9 cellular contexts compared by ENCODE assay signal in genomic region chr7:102364394-102364886, GRCh38. TPM values are rescaled to one million over a fixed set of nuclear protein-coding genes. Genes with fewer than 3 reads are reported as not detected.
DNase-seq lines count a peak whose midpoint lies in the region; ATAC-seq, FAIRE-seq and TF ChIP-seq lines count a peak whose summit lies in the region.
"Not testable (repeated sequence)": the region's sequence is repeated elsewhere in the genome, so short reads cannot be mapped to it uniquely, and the experiment has no call there.
"Had no signal": no experiment of that assay in that cellular context is flagged by ENCODE, and none has a peak within 500 bp of the region (broad histone marks: within the 10 kb centered on the region; RNA-seq: fewer than 3 reads in every experiment).

No MANE protein-coding gene starts in this region.

- not testable (repeated sequence) for H3K4me3 ChIP-seq in KMS-11 (IDR thresholded peaks at IDR 0.05; ENCODE audit: insufficient read depth, low read depth, low read length)
- H3K4me3 ChIP-seq in GM12878 (peak overlapping the region; percentile 79), fibroblast of mammary gland (ENCODE audit: control insufficient read depth, low read depth, low read length) (peak overlapping the region; percentile 56), lower lobe of right lung (peak overlapping the region; percentile 74), rectal smooth muscle tissue (ENCODE audit: low read length) (peak overlapping the region; percentile 72), thymus (ENCODE audit: low read length) (peak overlapping the region; percentile 63)

- H3K79me2 ChIP-seq in KMS-11 (ENCODE audit: insufficient read depth, low read depth) (peaks cover 27% of the 10 kb centered on the region), GM12878 (ENCODE audit: control insufficient read depth, insufficient read depth, low read length) (peaks cover 14% of the 10 kb centered on the region)

- H3K4me3 Mint-ChIP-seq in CD4-positive, alpha-beta T cell = peak overlapping the region; percentile 89
- peak overlapping the region; percentile 86 for H3K4me3 Mint-ChIP-seq in activated B cell treated with CpG ODN at 0.5 μM for 24 hours

- BruUV-seq in GM12878 (replicated peaks; lab: Mats Ljungman, UMichigan) = not testable (repeated sequence)

- WGBS in GM12878 (ENCODE audit: insufficient coverage, insufficient replicate concordance, low lambda C conversion rate, missing lambda C conversion rate) = 3% methylated on average over 14 of the region's 20 CpGs
- 1% methylated on average over 19 of the region's 20 CpGs for WGBS in thymus

- not testable (repeated sequence) for H3K9me3 Mint-ChIP-seq in CD4-positive, alpha-beta T cell; activated B cell treated with CpG ODN at 0.5 μM for 24 hours

- RAD21 ChIA-PET in GM12878 (lab: Charles Lee; ENCODE audit: unreplicated experiment) = interaction anchor here (1.3 kb wide), 1 partner anchor 77 kb away, joined by 14 read pairs; the partner anchor contains the start of gene SH2B2

- H3K36me3 ChIP-seq in KMS-11 (ENCODE audit: insufficient read depth); GM12878 (ENCODE audit: control insufficient read depth in 2 of 2, insufficient read depth in 2 of 2, low read length in 1 of 2); lower lobe of right lung; rectal smooth muscle tissue (ENCODE audit: control insufficient read depth, insufficient read depth, low read length); thymus (ENCODE audit: control insufficient read depth, insufficient read depth): not testable (repeated sequence)

- peaks cover 28% of the 10 kb centered on the region for H3K36me3 Mint-ChIP-seq in CD4-positive, alpha-beta T cell (ENCODE audit: low read depth)
- H3K36me3 Mint-ChIP-seq in activated B cell treated with CpG ODN at 0.5 μM for 24 hours (ENCODE audit: low read depth) = peaks cover 17% of the 10 kb centered on the region

- H3K27me3 Mint-ChIP-seq in CD4-positive, alpha-beta T cell; activated B cell treated with CpG ODN at 0.5 μM for 24 hours: not testable (repeated sequence)

- not testable (repeated sequence) for TF ChIP-seq RAD21 in GM12878 (IDR thresholded peaks at IDR 0.05; ENCODE audit: insufficient read depth, low read depth, low read length)

- peak overlapping the region; percentile 36 for H3K4me2 ChIP-seq in KMS-11
- H3K4me2 ChIP-seq in GM12878 (ENCODE audit: control insufficient read depth, insufficient read depth) = 0 out of 2 replicates have a peak overlapping the region, but pooled peaks have one; percentile 17

- H3K27ac Mint-ChIP-seq in CD4-positive, alpha-beta T cell = peak overlapping the region; percentile 90
- peak overlapping the region; percentile 63 for H3K27ac Mint-ChIP-seq in activated B cell treated with CpG ODN at 0.5 μM for 24 hours

- FAIRE-seq in GM12878 (lab: Jason Lieb, UNC) = not testable (repeated sequence)

- TF ChIP-seq EP300 in GM12878 (IDR thresholded peaks at IDR 0.05; ENCODE audit: borderline replicate concordance in 1 of 2, control insufficient read depth in 1 of 2, low read depth in 2 of 2, low read length in 2 of 2) = not testable (repeated sequence)

- ATAC-seq in CD4-positive, alpha-beta T cell (ENCODE audit: poor library complexity); activated B cell treated with CpG ODN at 0.5 μM for 24 hours (ENCODE audit: low read depth); lower lobe of right lung: not testable (repeated sequence)
- ATAC-seq in GM12878 = peak; percentile 9; the same call in 2 of the 3 replicates

- H3K9ac ChIP-seq in KMS-11 (peak overlapping the region; percentile 73; the same call in 1 of the 2 replicates), GM12878 (ENCODE audit: control insufficient read depth, insufficient read depth, low read length) (peak overlapping the region; percentile 66)
- H3K9ac ChIP-seq in rectal smooth muscle tissue (ENCODE audit: low read length) = not testable (repeated sequence)

- not testable (repeated sequence) for H3K27me3 ChIP-seq in CD4-positive, alpha-beta T cell (ENCODE audit: control insufficient read depth, insufficient read depth, low read length); KMS-11 (ENCODE audit: insufficient read depth, low read depth); GM12878 (replicated peaks in 1 of 2; ENCODE audit: control insufficient read depth in 2 of 2, insufficient read depth in 2 of 2, low read length in 1 of 2); lower lobe of right lung (ENCODE audit: low read depth); rectal smooth muscle tissue (ENCODE audit: control insufficient read depth, insufficient read depth, low read length); thymus (ENCODE audit: control insufficient read depth, insufficient read depth)

- intact Hi-C loops in CD4-positive, alpha-beta T cell (cut with DNase I, micrococcal nuclease) = loop anchor here in 1 of 2 experiments (5.0 kb wide), 1 partner anchor 77 kb away; the partner anchor contains the start of gene SH2B2
- intact Hi-C loops in activated B cell treated with CpG ODN at 0.5 μM for 24 hours (cut with micrococcal nuclease) = loop anchor here (5.0 kb wide), 3 partner anchors 33 to 1147 kb away; partner anchors contain the start of genes PLOD3, PRKRIP1 and ZNHIT1
- intact Hi-C loops in GM12878 (cut with micrococcal nuclease; ENCODE audit: unreplicated experiment); lower lobe of right lung (cut with DNase I): not testable (repeated sequence)

- in situ Hi-C loops in GM12878 (cut with MboI) = not testable (repeated sequence)

- H4K20me1 ChIP-seq in KMS-11 (ENCODE audit: insufficient read depth); GM12878 (ENCODE audit: control insufficient read depth, insufficient read depth): not testable (repeated sequence)

- SMC1A ChIA-PET in GM12878 (lab: Charles Lee; ENCODE audit: uncharacterized antibody, unreplicated experiment) = not testable (repeated sequence)

- POLR2A ChIA-PET in CD4-positive, alpha-beta T cell (lab: Charles Lee) = interaction anchor here (2.1 kb wide), 1 partner anchor 32 kb away, joined by 12 read pairs; the partner anchor contains the start of gene PRKRIP1
- POLR2A ChIA-PET in activated B cell treated with CpG ODN at 0.5 μM for 24 hours (lab: Charles Lee) = interaction anchor here (1.3 to 2.5 kb wide), 2 partner anchors 57 to 77 kb away, joined by 6 to 18 read pairs; partner anchors contain the start of gene SH2B2
- POLR2A ChIA-PET in GM12878 (lab: Charles Lee) = not testable (repeated sequence)

- not testable (repeated sequence) for TF ChIP-seq CTCF in CD4-positive, alpha-beta T cell (IDR thresholded peaks at IDR 0.05); KMS-11 (conservative IDR thresholded peaks at IDR 0.05; ENCODE audit: low read depth, low read length); activated B cell treated with CpG ODN at 0.5 μM for 24 hours (IDR thresholded peaks at IDR 0.05); GM12878 (IDR thresholded peaks at IDR 0.05 in 2 of 3, conservative IDR thresholded peaks at IDR 0.05 in 1 of 3; ENCODE audit: control insufficient read depth in 2 of 3, extremely low read depth in 1 of 3, insufficient read depth in 1 of 3, low read depth in 3 of 3, low read length in 3 of 3); fibroblast of mammary gland (conservative IDR thresholded peaks at IDR 0.05; ENCODE audit: control insufficient read depth, insufficient read depth, low read depth, low read length); lower lobe of right lung (IDR thresholded peaks at IDR 0.05)

- peaks cover 12% of the 10 kb centered on the region for H3K4me1 ChIP-seq in KMS-11 (ENCODE audit: low read depth, poor library complexity, severe bottlenecking)
- not testable (repeated sequence) for H3K4me1 ChIP-seq in GM12878 (ENCODE audit: control insufficient read depth, insufficient read depth, low read length); lower lobe of right lung; rectal smooth muscle tissue (ENCODE audit: control insufficient read depth, insufficient read depth, low read length); thymus (ENCODE audit: control insufficient read depth, insufficient read depth, low read length)

- peak overlapping the region; percentile 64 for H3K27ac ChIP-seq in CD4-positive, alpha-beta T cell (ENCODE audit: low read depth, low read length)
- H3K27ac ChIP-seq in KMS-11 (peak overlapping the region; percentile 26; the same call in 1 of the 2 replicates), lower lobe of right lung (peak overlapping the region; percentile 83), rectal smooth muscle tissue (ENCODE audit: low read depth, low read length) (peak overlapping the region; percentile 81)
- H3K27ac ChIP-seq in GM12878 (ENCODE audit: control insufficient read depth, insufficient read depth); thymus (ENCODE audit: low read depth): not testable (repeated sequence)

- peak in 2 of 10 experiments; percentile 1 to 2 for DNase-seq in CD4-positive, alpha-beta T cell
- DNase-seq in activated B cell treated with CpG ODN at 0.5 μM for 24 hours; GM12878 (ENCODE audit: low read depth, low spot score); lower lobe of right lung: not testable (repeated sequence)
- DNase-seq in fibroblast of mammary gland (ENCODE audit: low read depth) = peak; percentile 5

- H3K9me3 ChIP-seq in CD4-positive, alpha-beta T cell (ENCODE audit: control insufficient read depth, low read length); GM12878 (replicated peaks; ENCODE audit: control insufficient read depth, insufficient read depth, low read length); lower lobe of right lung; thymus (ENCODE audit: control insufficient read depth): not testable (repeated sequence)

- CTCF ChIA-PET in CD4-positive, alpha-beta T cell (lab: Charles Lee); activated B cell treated with CpG ODN at 0.5 μM for 24 hours (lab: Charles Lee); GM12878 (lab: Yijun Ruan, JAX): not testable (repeated sequence)

- peaks cover 28% of the 10 kb centered on the region for H3K4me1 Mint-ChIP-seq in CD4-positive, alpha-beta T cell (ENCODE audit: low read depth)
- H3K4me1 Mint-ChIP-seq in activated B cell treated with CpG ODN at 0.5 μM for 24 hours = peaks cover 16% of the 10 kb centered on the region

- not testable (repeated sequence) for TF ChIP-seq POLR2A in GM12878 (IDR thresholded peaks at IDR 0.05; ENCODE audit: low read depth, low read length)

- H2AFZ ChIP-seq in KMS-11 (ENCODE audit: low read depth); GM12878 (ENCODE audit: control insufficient read depth, low read depth, low read length): not testable (repeated sequence)

RNA-seq across cellular contexts. Expression of gene SPDYE6, which starts 8.2 kb away (rescaled TPM):
- total RNA-seq in CD4-positive, alpha-beta T cell = not detected
- not detected in 2 replicates for total RNA-seq in activated B cell treated with CpG ODN at 0.5 μM for 24 hours
- total RNA-seq in GM12878 (2013; cell fraction: nucleolus; rRNA removed) = not detected in 2 replicates
- total RNA-seq in GM12878 (2014; rRNA removed) = not detected in 2 replicates
- not detected in 2 replicates for total RNA-seq in GM12878 (2014; rRNA removed; fragmentation: Illumina TruSeq; extraction: Trizol)
- not detected in 2 replicates for total RNA-seq in GM12878 (2021)
- 1.0 TPM for polyA plus RNA-seq in GM12878 (2011; ENCODE audit: low read depth)
- not detected in 2 replicates for polyA plus RNA-seq in GM12878 (2011; rRNA removed)
- not detected in 2 replicates for polyA plus RNA-seq in GM12878 (2011; cell fraction: cytosol; rRNA removed)
- not detected in 2 replicates for polyA plus RNA-seq in GM12878 (2011; cell fraction: nucleus; rRNA removed)
- polyA plus RNA-seq in GM12878 (2012) = 2.1 and 2.8 TPM in 2 replicates
- polyA plus RNA-seq in GM12878 (2014; fragmentation: Illumina TruSeq; extraction: Trizol) = not detected in 2 replicates
- polyA plus RNA-seq in GM12878 (2014; fragmentation: Nextera tagmentation; extraction: Ambion mirVana) = under 1 TPM; 0.05 to 0.40 TPM
- polyA plus RNA-seq in GM12878 (2014; rRNA removed) = not detected in 2 replicates
- polyA plus RNA-seq in GM12878 (2016; fragmentation: Nextera tagmentation; extraction: Ambion mirVana) = 1 to 10 TPM; 1.6 to 2.3 TPM
- polyA minus RNA-seq in GM12878 (2011; rRNA and poly(A)+ RNA removed) = 0.21 TPM in 1 of 2 replicates, not detected in the other
- not detected in 2 replicates for polyA minus RNA-seq in GM12878 (2011; cell fraction: cytosol; rRNA and poly(A)+ RNA removed)
- 0.19 TPM in 1 of 2 replicates, not detected in the other for polyA minus RNA-seq in GM12878 (2011; cell fraction: nucleus; rRNA and poly(A)+ RNA removed)
- total RNA-seq in lower lobe of right lung = not detected
- 0.16 TPM for polyA plus RNA-seq in thymus
- total RNA-seq: esophagus mucosa had no signal

RNA-seq across cellular contexts. Expression of gene PRKRIP1, which starts 31.7 kb away (rescaled TPM):
- 10 to 100 TPM; 47.4 to 48.0 TPM for total RNA-seq in CD4-positive, alpha-beta T cell
- 38.8 and 39.7 TPM in 2 replicates for total RNA-seq in activated B cell treated with CpG ODN at 0.5 μM for 24 hours
- 90.6 and 113 TPM in 2 replicates for total RNA-seq in GM12878 (2013; cell fraction: nucleolus; rRNA removed)
- total RNA-seq in GM12878 (2014; rRNA removed) = 26.4 and 27.8 TPM in 2 replicates
- total RNA-seq in GM12878 (2014; rRNA removed; fragmentation: Illumina TruSeq; extraction: Trizol) = 21.0 and 21.2 TPM in 2 replicates
- 25.1 and 32.4 TPM in 2 replicates for total RNA-seq in GM12878 (2021)
- 31.0 TPM for polyA plus RNA-seq in GM12878 (2011; ENCODE audit: low read depth)
- polyA plus RNA-seq in GM12878 (2011; rRNA removed) = 21.3 and 23.3 TPM in 2 replicates
- 24.1 and 34.0 TPM in 2 replicates for polyA plus RNA-seq in GM12878 (2011; cell fraction: cytosol; rRNA removed)
- 80.6 and 93.3 TPM in 2 replicates for polyA plus RNA-seq in GM12878 (2011; cell fraction: nucleus; rRNA removed)
- 30.8 and 40.1 TPM in 2 replicates for polyA plus RNA-seq in GM12878 (2012)
- 12.7 and 17.7 TPM in 2 replicates for polyA plus RNA-seq in GM12878 (2014; fragmentation: Illumina TruSeq; extraction: Trizol)
- polyA plus RNA-seq in GM12878 (2014; fragmentation: Nextera tagmentation; extraction: Ambion mirVana) = 10 to 100 TPM; 17.0 to 18.3 TPM
- 38.3 and 43.9 TPM in 2 replicates for polyA plus RNA-seq in GM12878 (2014; rRNA removed)
- 10 to 100 TPM; 31.6 to 38.4 TPM for polyA plus RNA-seq in GM12878 (2016; fragmentation: Nextera tagmentation; extraction: Ambion mirVana)
- 6.1 and 11.8 TPM in 2 replicates for polyA minus RNA-seq in GM12878 (2011; rRNA and poly(A)+ RNA removed)
- polyA minus RNA-seq in GM12878 (2011; cell fraction: cytosol; rRNA and poly(A)+ RNA removed) = 5.9 and 7.0 TPM in 2 replicates
- polyA minus RNA-seq in GM12878 (2011; cell fraction: nucleus; rRNA and poly(A)+ RNA removed) = 16.8 and 30.2 TPM in 2 replicates
- 20.3 TPM for total RNA-seq in lower lobe of right lung
- polyA plus RNA-seq in thymus = 54.4 TPM
